ENCODE assay signal across 1 cellular context in the genomic region with DNA sequence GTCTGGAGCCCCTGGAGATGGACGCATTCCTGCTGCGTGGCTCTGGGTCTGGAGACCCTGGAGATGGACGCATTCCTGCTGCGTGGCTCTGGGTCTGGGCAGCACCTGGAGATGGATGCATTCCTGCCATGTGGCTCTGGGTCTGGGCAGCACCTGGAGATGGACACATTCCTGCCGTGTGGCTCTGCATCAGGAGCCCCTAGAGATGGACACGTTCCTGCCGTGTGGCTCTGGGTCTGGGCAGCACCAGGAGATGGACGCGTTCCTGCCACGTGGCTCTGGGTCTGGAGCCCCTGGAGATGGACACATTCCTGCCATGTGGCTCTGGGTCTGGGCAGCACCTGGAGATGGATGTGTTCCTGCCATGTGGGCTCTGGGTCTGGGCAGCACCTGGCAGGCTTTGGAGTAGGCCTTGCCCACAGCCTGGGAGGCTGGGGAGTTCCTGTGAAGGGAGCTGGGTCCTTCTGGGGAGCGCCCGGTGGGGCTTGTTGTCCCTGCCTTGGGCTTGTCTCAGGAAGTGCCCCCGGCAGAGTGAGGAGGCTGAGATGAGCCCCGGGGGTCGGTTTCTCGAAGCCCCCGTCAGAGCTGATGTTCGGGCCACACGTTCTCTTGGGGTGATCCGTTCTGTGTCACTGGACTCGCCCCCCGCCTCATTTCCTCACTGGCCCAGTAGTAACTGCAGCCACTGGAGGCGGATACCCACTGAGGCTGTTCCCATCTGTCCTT.
A peak's percentile ranks its signal among the peaks of the same experiment; 100 is the strongest.
TF ChIP-seq lines count a peak whose summit lies in the region.

No MANE protein-coding gene starts in this region.

TF ChIP-seq in HepG2, 621 proteins besides CTCF, POLR2A, EP300 and RAD21:
- TF ChIP-seq, protein P1, sequence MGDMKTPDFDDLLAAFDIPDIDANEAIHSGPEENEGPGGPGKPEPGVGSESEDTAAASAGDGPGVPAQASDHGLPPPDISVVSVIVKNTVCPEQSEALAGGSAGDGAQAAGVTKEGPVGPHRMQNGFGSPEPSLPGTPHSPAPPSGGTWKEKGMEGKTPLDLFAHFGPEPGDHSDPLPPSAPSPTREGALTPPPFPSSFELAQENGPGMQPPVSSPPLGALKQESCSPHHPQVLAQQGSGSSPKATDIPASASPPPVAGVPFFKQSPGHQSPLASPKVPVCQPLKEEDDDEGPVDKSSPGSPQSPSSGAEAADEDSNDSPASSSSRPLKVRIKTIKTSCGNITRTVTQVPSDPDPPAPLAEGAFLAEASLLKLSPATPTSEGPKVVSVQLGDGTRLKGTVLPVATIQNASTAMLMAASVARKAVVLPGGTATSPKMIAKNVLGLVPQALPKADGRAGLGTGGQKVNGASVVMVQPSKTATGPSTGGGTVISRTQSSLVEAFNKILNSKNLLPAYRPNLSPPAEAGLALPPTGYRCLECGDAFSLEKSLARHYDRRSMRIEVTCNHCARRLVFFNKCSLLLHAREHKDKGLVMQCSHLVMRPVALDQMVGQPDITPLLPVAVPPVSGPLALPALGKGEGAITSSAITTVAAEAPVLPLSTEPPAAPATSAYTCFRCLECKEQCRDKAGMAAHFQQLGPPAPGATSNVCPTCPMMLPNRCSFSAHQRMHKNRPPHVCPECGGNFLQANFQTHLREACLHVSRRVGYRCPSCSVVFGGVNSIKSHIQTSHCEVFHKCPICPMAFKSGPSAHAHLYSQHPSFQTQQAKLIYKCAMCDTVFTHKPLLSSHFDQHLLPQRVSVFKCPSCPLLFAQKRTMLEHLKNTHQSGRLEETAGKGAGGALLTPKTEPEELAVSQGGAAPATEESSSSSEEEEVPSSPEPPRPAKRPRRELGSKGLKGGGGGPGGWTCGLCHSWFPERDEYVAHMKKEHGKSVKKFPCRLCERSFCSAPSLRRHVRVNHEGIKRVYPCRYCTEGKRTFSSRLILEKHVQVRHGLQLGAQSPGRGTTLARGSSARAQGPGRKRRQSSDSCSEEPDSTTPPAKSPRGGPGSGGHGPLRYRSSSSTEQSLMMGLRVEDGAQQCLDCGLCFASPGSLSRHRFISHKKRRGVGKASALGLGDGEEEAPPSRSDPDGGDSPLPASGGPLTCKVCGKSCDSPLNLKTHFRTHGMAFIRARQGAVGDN (CRISPR knock-in tag; IDR thresholded peaks at IDR 0.05), result peak; percentile 46; the same call in 1 of the 2 replicates
- TF ChIP-seq NFATC3 (CRISPR knock-in tag; IDR thresholded peaks at IDR 0.05) (no peak), RBM22 (optimal IDR thresholded peaks at IDR 0.05; ENCODE audit: low read length) (peak; percentile 50), AGO2 (optimal IDR thresholded peaks at IDR 0.05; ENCODE audit: low read depth, low read length) (peak; percentile 94), FOSL2 (CRISPR knock-in tag; IDR thresholded peaks at IDR 0.05) (no peak), ZNF883 (CRISPR knock-in tag; IDR thresholded peaks at IDR 0.05; ENCODE audit: not compliant biosample characterization) (peak; percentile 46), MEF2D (CRISPR knock-in tag; IDR thresholded peaks at IDR 0.05) (0 out of 2 replicates have a peak, but pooled peaks have one; percentile 43), SMAD1 (CRISPR knock-in tag; IDR thresholded peaks at IDR 0.05; ENCODE audit: borderline replicate concordance, low read depth) (0 out of 2 replicates have a peak, but pooled peaks have one; percentile 7)
- TF ChIP-seq, protein P2, sequence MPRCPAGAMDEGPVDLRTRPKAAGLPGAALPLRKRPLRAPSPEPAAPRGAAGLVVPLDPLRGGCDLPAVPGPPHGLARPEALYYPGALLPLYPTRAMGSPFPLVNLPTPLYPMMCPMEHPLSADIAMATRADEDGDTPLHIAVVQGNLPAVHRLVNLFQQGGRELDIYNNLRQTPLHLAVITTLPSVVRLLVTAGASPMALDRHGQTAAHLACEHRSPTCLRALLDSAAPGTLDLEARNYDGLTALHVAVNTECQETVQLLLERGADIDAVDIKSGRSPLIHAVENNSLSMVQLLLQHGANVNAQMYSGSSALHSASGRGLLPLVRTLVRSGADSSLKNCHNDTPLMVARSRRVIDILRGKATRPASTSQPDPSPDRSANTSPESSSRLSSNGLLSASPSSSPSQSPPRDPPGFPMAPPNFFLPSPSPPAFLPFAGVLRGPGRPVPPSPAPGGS (CRISPR knock-in tag; IDR thresholded peaks at IDR 0.05), result 0 out of 2 replicates have a peak, but pooled peaks have one; percentile 27
